Comparison of ENCODE assay signal across 1 cellular context in genomic region chr9:137353223-137354152, GRCh38.
TF ChIP-seq lines count a peak whose summit lies in the region.

No MANE protein-coding gene starts in this region.

TF ChIP-seq in SK-N-SH, 30 proteins besides CTCF, POLR2A, EP300 and RAD21 (continued from another document):
- TF ChIP-seq IRF3 (IDR thresholded peaks at IDR 0.05; ENCODE audit: low read depth, low read length) = no peak
